1 cellular context compared by ENCODE assay signal in genomic region chr15:34342737-34343575, GRCh38.
TF ChIP-seq lines count a peak whose summit lies in the region.

Gene NOP10, minus strand, starts transcription at chr15:34343136. Its CDS starts 63 bp downstream, at chr15:34343073.
Gene NUTM1, plus strand, starts transcription at chr15:34343315. Its CDS starts 382 bp downstream, at chr15:34343697.

TF ChIP-seq in GM12878, 131 proteins besides CTCF, POLR2A, EP300 and RAD21 (continued from another document):
- TF ChIP-seq SMAD5 (IDR thresholded peaks at IDR 0.05; ENCODE audit: low read depth): peak; percentile 84
- peak; percentile 14 to 82 for TF ChIP-seq EGR1 (IDR thresholded peaks at IDR 0.05; ENCODE audit: borderline replicate concordance in 1 of 2, low read depth in 2 of 2, low read length in 2 of 2)
- TF ChIP-seq MLLT1 (IDR thresholded peaks at IDR 0.05): peak; percentile 17; the same call in 1 of the 2 replicates
- TF ChIP-seq MEF2A (IDR thresholded peaks at IDR 0.05; ENCODE audit: insufficient read depth, low read depth, low read length): 0 out of 2 replicates have a peak, but pooled peaks have one; percentile 56
- TF ChIP-seq KDM1A (IDR thresholded peaks at IDR 0.05; ENCODE audit: borderline replicate concordance): no peak
- peak; percentile 42; the same call in 1 of the 2 replicates for TF ChIP-seq ZNF592 (IDR thresholded peaks at IDR 0.05)
- 0 out of 2 replicates have a peak, but pooled peaks have one; percentile 38 for TF ChIP-seq ZNF24 (IDR thresholded peaks at IDR 0.05)
